7 cellular contexts compared by ENCODE assay signal in the genomic region with DNA sequence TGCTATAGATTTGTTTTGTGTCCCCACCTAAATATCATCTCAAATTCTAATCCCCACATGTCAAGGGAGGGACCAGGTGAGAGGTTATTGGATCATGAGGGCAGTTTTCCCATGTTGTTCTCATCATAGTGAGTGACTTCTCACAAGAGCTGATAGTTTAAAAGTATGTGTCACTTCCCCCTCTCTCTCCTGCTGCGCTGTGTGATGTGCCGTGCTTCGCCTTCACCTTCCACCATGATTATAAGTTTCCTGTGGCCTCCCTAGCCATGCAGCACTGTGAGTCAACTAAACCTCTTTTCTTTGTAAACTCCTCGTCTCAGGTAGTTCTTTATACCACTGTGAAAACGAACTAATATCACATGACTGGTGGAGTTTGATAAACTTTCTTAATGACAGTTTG.
DNase-seq lines count a peak whose midpoint lies in the region; ATAC-seq, FAIRE-seq and TF ChIP-seq lines count a peak whose summit lies in the region.
"Not testable (repeated sequence)": the region's sequence is repeated elsewhere in the genome, so short reads cannot be mapped to it uniquely, and the experiment has no call there.

No MANE protein-coding gene starts in this region.

- H3K9me3 ChIP-seq in naive thymus-derived CD4-positive, alpha-beta T cell (ENCODE audit: control insufficient read depth in 2 of 3, low read length in 3 of 3): not testable (repeated sequence)

- not testable (repeated sequence) for H3K27ac Mint-ChIP-seq in activated CD8-positive, alpha-beta T cell treated with anti-CD3 and anti-CD28 coated beads for 36 hours; activated T-helper 17 cell treated with anti-CD3 and anti-CD28 coated beads, Interleukin-2, amount 50 U/mL, for 72 hours; naive thymus-derived CD4-positive, alpha-beta T cell

- not testable (repeated sequence) for TF ChIP-seq CTCF in activated CD8-positive, alpha-beta T cell treated with anti-CD3 and anti-CD28 coated beads for 36 hours (IDR thresholded peaks at IDR 0.05); bronchial epithelial cell (IDR thresholded peaks at IDR 0.05; ENCODE audit: insufficient read depth, low read length, severe bottlenecking)

- POLR2A ChIA-PET in activated CD8-positive, alpha-beta T cell treated with anti-CD3 and anti-CD28 coated beads for 36 hours (lab: Charles Lee); naive thymus-derived CD4-positive, alpha-beta T cell (lab: Charles Lee): not testable (repeated sequence)

- intact Hi-C loops in activated CD8-positive, alpha-beta T cell treated with anti-CD3 and anti-CD28 coated beads for 36 hours (cut with micrococcal nuclease); naive thymus-derived CD4-positive, alpha-beta T cell (cut with micrococcal nuclease): not testable (repeated sequence)

- H3K27me3 ChIP-seq in bronchial epithelial cell (ENCODE audit: control insufficient read depth, insufficient read depth, low read length); naive thymus-derived CD4-positive, alpha-beta T cell (ENCODE audit: control insufficient read depth in 2 of 2, insufficient read depth in 2 of 2, low read length in 2 of 2): not testable (repeated sequence)

- H3K4me1 ChIP-seq in naive thymus-derived CD4-positive, alpha-beta T cell (ENCODE audit: control insufficient read depth in 2 of 2, insufficient read depth in 2 of 2, low read length in 2 of 2): not testable (repeated sequence)

- H3K4me3 Mint-ChIP-seq in activated CD8-positive, alpha-beta T cell treated with anti-CD3 and anti-CD28 coated beads for 36 hours; activated T-helper 17 cell treated with anti-CD3 and anti-CD28 coated beads, Interleukin-2, amount 50 U/mL, for 72 hours; naive thymus-derived CD4-positive, alpha-beta T cell: not testable (repeated sequence)

- ATAC-seq in HG03432 (IDR thresholded peaks at IDR 0.05; ENCODE audit: unreplicated experiment): peak; percentile 25
- ATAC-seq in activated CD4-positive, CD25-positive, alpha-beta regulatory T cell treated with anti-CD3 and anti-CD28 coated beads, Interleukin-2, amount 50 U/mL, for 24 hours: peak; percentile 38 to 62
- peak; percentile 53 for ATAC-seq in activated CD8-positive, alpha-beta T cell treated with anti-CD3 and anti-CD28 coated beads for 36 hours
- ATAC-seq in activated T-helper 17 cell treated with anti-CD3 and anti-CD28 coated beads, Interleukin-2, amount 50 U/mL, for 72 hours (replicated peaks): peak; percentile 92
- peak; percentile 32 for ATAC-seq in naive thymus-derived CD4-positive, alpha-beta T cell

- peak; percentile 55 for FAIRE-seq in bronchial epithelial cell (lab: Jason Lieb, UNC)

- not testable (repeated sequence) for H3K36me3 Mint-ChIP-seq in activated CD8-positive, alpha-beta T cell treated with anti-CD3 and anti-CD28 coated beads for 36 hours (ENCODE audit: low read depth); activated T-helper 17 cell treated with anti-CD3 and anti-CD28 coated beads, Interleukin-2, amount 50 U/mL, for 72 hours (ENCODE audit: low read depth); naive thymus-derived CD4-positive, alpha-beta T cell

- not testable (repeated sequence) for H3K27ac ChIP-seq in naive thymus-derived CD4-positive, alpha-beta T cell (ENCODE audit: low read depth, low read length)

- not testable (repeated sequence) for H3K27me3 Mint-ChIP-seq in activated CD8-positive, alpha-beta T cell treated with anti-CD3 and anti-CD28 coated beads for 36 hours; activated T-helper 17 cell treated with anti-CD3 and anti-CD28 coated beads, Interleukin-2, amount 50 U/mL, for 72 hours
- peaks cover 12 to 40% (median 19%) of the 10 kb centered on the region in 5 donors for H3K27me3 Mint-ChIP-seq in naive thymus-derived CD4-positive, alpha-beta T cell

- CTCF ChIA-PET in activated CD8-positive, alpha-beta T cell treated with anti-CD3 and anti-CD28 coated beads for 36 hours (lab: Charles Lee); naive thymus-derived CD4-positive, alpha-beta T cell (lab: Charles Lee): not testable (repeated sequence)

- not testable (repeated sequence) for H3K4me1 Mint-ChIP-seq in activated CD8-positive, alpha-beta T cell treated with anti-CD3 and anti-CD28 coated beads for 36 hours (ENCODE audit: low read depth); activated T-helper 17 cell treated with anti-CD3 and anti-CD28 coated beads, Interleukin-2, amount 50 U/mL, for 72 hours; naive thymus-derived CD4-positive, alpha-beta T cell

- DNase-seq in activated CD8-positive, alpha-beta T cell treated with anti-CD3 and anti-CD28 coated beads for 36 hours; bronchial epithelial cell (ENCODE audit: low read depth); naive thymus-derived CD4-positive, alpha-beta T cell: not testable (repeated sequence)
- DNase-seq in stimulated activated CD4-positive, alpha-beta T cell treated with anti-CD3 and anti-CD28 coated beads, Interleukin-1b, Interleukin-23, amount 100 ng/mL, for 48 hours: peak; percentile 5

- not testable (repeated sequence) for H3K36me3 ChIP-seq in bronchial epithelial cell (ENCODE audit: control insufficient read depth, insufficient read depth, low read length); naive thymus-derived CD4-positive, alpha-beta T cell (ENCODE audit: control insufficient read depth in 2 of 3, insufficient read depth in 3 of 3, low read length in 3 of 3)

- not testable (repeated sequence) for H3K9me3 Mint-ChIP-seq in activated CD8-positive, alpha-beta T cell treated with anti-CD3 and anti-CD28 coated beads for 36 hours; activated T-helper 17 cell treated with anti-CD3 and anti-CD28 coated beads, Interleukin-2, amount 50 U/mL, for 72 hours; naive thymus-derived CD4-positive, alpha-beta T cell

- H3K4me3 ChIP-seq in bronchial epithelial cell (ENCODE audit: low read depth, low read length); naive thymus-derived CD4-positive, alpha-beta T cell (ENCODE audit: low read length): not testable (repeated sequence)

Comparison
In these comparisons a context has a peak if more than half of its experiments do, and no peak if none do; other contexts are left out.
1. ATAC-seq: peak in every context shown above with its lines; median percentile 92 in activated T-helper 17 cell treated with anti-CD3 and anti-CD28 coated beads, Interleukin-2, amount 50 U/mL, for 72 hours; 53 in activated CD8-positive, alpha-beta T cell treated with anti-CD3 and anti-CD28 coated beads for 36 hours; 50 in activated CD4-positive, CD25-positive, alpha-beta regulatory T cell treated with anti-CD3 and anti-CD28 coated beads, Interleukin-2, amount 50 U/mL, for 24 hours; 32 in naive thymus-derived CD4-positive, alpha-beta T cell; 25 in HG03432.